17 cellular contexts compared by ENCODE assay signal in the genomic region with DNA sequence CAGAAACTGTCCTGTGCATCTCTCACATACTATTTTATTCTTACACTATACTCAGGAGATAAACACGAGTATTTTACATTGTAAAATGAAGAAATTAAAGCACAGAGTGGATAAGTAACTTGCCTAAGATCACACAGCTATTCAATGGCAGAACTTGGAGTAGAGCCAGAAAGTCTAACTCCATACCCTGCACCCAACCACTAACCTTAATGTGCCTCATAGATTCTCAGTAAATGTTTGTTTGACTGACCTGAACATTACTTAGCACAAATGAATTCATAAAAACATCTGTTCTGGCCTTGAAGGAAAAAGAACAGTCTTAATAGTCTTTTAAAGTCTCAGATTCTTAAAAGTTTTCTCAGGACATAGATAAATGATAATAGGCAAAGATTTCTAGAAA.
DNase-seq lines count a peak whose midpoint lies in the region; TF ChIP-seq lines count a peak whose summit lies in the region.
"Had no signal": no experiment of that assay in that cellular context is flagged by ENCODE, and none has a peak within 500 bp of the region (broad histone marks: within the 10 kb centered on the region; RNA-seq: fewer than 3 reads in every experiment).

No MANE protein-coding gene starts in this region.

- WGBS in smooth muscle cell (ENCODE audit: low lambda C conversion rate) = 93% methylated on average over 1 of the region's 1 CpG

- intact Hi-C loops in tibial artery (cut with DNase I; ENCODE audit: low total_unique reads) = no loop called here

- H3K27ac ChIP-seq in ACC112 (ENCODE audit: low read depth, low read length) (peak overlapping the region; percentile 91), smooth muscle cell (ENCODE audit: low read depth) (peak overlapping the region; percentile 79), tibial artery (peak overlapping the region in 1 of 2 donors; percentile 68)
- H3K27ac ChIP-seq: BLaER1 treated with 17β-estradiol and CSF1 and Interleukin-3, amounts not matched to agents 10 nM and 100 nM had no signal

- TF ChIP-seq CTCF in WI38 (IDR thresholded peaks at IDR 0.05; ENCODE audit: low read depth, low read length) = no peak
- TF ChIP-seq CTCF in smooth muscle cell (IDR thresholded peaks at IDR 0.05; ENCODE audit: borderline replicate concordance, insufficient read depth, poor library complexity, severe bottlenecking) = no peak
- TF ChIP-seq CTCF in tibial artery (IDR thresholded peaks at IDR 0.05) = no peak

- H2AFZ ChIP-seq in ACC112 (ENCODE audit: low read length, unreplicated experiment) (no peak overlapping the region), smooth muscle cell (ENCODE audit: low read depth) (no peak overlapping the region)

- H3K4me3 ChIP-seq in ACC112 (ENCODE audit: low read depth, low read length) (no peak overlapping the region), WI38 (ENCODE audit: low read depth, low read length) (peak overlapping the region; percentile 38; the same call in 1 of the 2 replicates), smooth muscle cell (no peak overlapping the region), tibial artery (no peak overlapping the region)
- H3K4me3 ChIP-seq: BLaER1 treated with 17β-estradiol and CSF1 and Interleukin-3, amounts not matched to agents 10 nM and 100 nM had no signal

- H3K36me3 ChIP-seq in ACC112 (ENCODE audit: insufficient read depth, low read length) (peaks cover 20% of the 10 kb centered on the region), smooth muscle cell (ENCODE audit: low read depth) (no peaks in the 10 kb centered on the region), tibial artery (peaks cover 0 to 6% (median 0%) of the 10 kb centered on the region in 3 donors)
- H3K36me3 ChIP-seq: BLaER1 treated with 17β-estradiol and CSF1 and Interleukin-3, amounts not matched to agents 10 nM and 100 nM had no signal

- H3K9me3 ChIP-seq in smooth muscle cell (replicated peaks; ENCODE audit: low read depth) (no peaks in the 10 kb centered on the region), tibial artery (no peaks in the 10 kb centered on the region)
- H3K9me3 ChIP-seq: BLaER1 treated with 17β-estradiol and CSF1 and Interleukin-3, amounts not matched to agents 10 nM and 100 nM had no signal

- H3K4me1 ChIP-seq in ACC112 (ENCODE audit: control insufficient read depth, insufficient read depth, low read length, unreplicated experiment) (peaks cover 54% of the 10 kb centered on the region), smooth muscle cell (ENCODE audit: low read depth) (peaks cover 8% of the 10 kb centered on the region), tibial artery (peaks cover 0 to 66% (median 23%) of the 10 kb centered on the region in 4 donors)

- H4K20me1 ChIP-seq in smooth muscle cell (ENCODE audit: low read depth) = no peaks in the 10 kb centered on the region
- H4K20me1 ChIP-seq: BLaER1 treated with 17β-estradiol and CSF1 and Interleukin-3, amounts not matched to agents 10 nM and 100 nM had no signal

- H3K27me3 ChIP-seq in ACC112 (ENCODE audit: insufficient read depth, low read length) (no peaks in the 10 kb centered on the region), smooth muscle cell (ENCODE audit: low read depth) (no peaks in the 10 kb centered on the region), tibial artery (no peaks in the 10 kb centered on the region)
- H3K27me3 ChIP-seq: BLaER1 treated with 17β-estradiol and CSF1 and Interleukin-3, amounts not matched to agents 10 nM and 100 nM had no signal

- no peak overlapping the region for H3K9ac ChIP-seq in smooth muscle cell (ENCODE audit: low read depth)
- H3K9ac ChIP-seq: BLaER1 treated with 17β-estradiol and CSF1 and Interleukin-3, amounts not matched to agents 10 nM and 100 nM had no signal

- no peaks in the 10 kb centered on the region for H3K79me2 ChIP-seq in ACC112 (ENCODE audit: control insufficient read depth, insufficient read depth, low read length, unreplicated experiment)
- no peaks in the 10 kb centered on the region for H3K79me2 ChIP-seq in smooth muscle cell (ENCODE audit: low read depth)

- H3K4me2 ChIP-seq in smooth muscle cell = peak overlapping the region; percentile 71

- peaks cover 24% of the 10 kb centered on the region for H3F3A ChIP-seq in smooth muscle cell (ENCODE audit: low read depth)

- DNase-seq in iris pigment epithelial cell (ENCODE audit: low read depth) (peak; percentile 51), smooth muscle cell (lab: John Stamatoyannopoulos, UW; ENCODE audit: unreplicated experiment) (no peak), GM03348 (ENCODE audit: low spot score) (no peak), amygdala (lab: John Stamatoyannopoulos, UW) (no peak), tibial artery (no peak)
- DNase-seq: CD8-positive, alpha-beta memory T cell; DMS79; NCI-H1048; NCI-H1436; NCI-H1930; NCI-H345; NCI-H524 treated with DMSO at 0.1 percent for 48 hours; RPMI8226; SIG-M5 had no signal
